18 cellular contexts compared by ENCODE assay signal in the genomic region with DNA sequence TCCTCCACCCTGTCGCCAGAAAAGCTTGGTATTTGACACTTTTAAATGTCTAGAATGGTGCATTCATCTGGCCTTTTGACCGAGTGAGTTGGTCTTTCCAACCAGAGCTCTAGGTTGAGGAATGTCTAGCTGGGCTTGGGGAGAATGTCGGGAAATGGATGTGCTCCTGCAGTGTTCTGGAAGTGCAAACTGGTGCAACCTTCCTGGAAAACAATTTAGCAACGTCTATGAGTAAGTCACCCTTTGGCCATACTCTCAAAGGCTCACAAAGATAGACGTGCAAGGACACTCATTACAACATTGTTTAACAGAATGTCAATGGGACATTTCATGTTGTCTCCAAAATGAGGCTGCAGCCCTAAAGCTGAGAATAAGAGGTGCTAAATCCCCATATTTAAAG. TPM values are rescaled to one million over a fixed set of nuclear protein-coding genes. Genes with fewer than 3 reads are reported as not detected.
DNase-seq lines count a peak whose midpoint lies in the region; ATAC-seq and TF ChIP-seq lines count a peak whose summit lies in the region.
"Had no signal": no experiment of that assay in that cellular context is flagged by ENCODE, and none has a peak within 500 bp of the region (broad histone marks: within the 10 kb centered on the region; RNA-seq: fewer than 3 reads in every experiment).

No MANE protein-coding gene starts in this region.

- H3K9me3 ChIP-seq in GM23248 (ENCODE audit: low read depth) (no peaks in the 10 kb centered on the region), subcutaneous abdominal adipose tissue (ENCODE audit: control insufficient read depth in 5 of 5, low read length in 5 of 5) (no peaks in the 10 kb centered on the region)
- H3K9me3 ChIP-seq: Caco-2 had no signal

- H3K79me2 ChIP-seq in GM23248 (ENCODE audit: insufficient read depth) = no peaks in the 10 kb centered on the region

- DNase-seq in GM23248 = peak; percentile 54
- DNase-seq in amniotic epithelial cell (ENCODE audit: low read depth) = peak; percentile 89
- no peak for DNase-seq in foreskin keratinocyte
- DNase-seq in GDM1 (lab: John Stamatoyannopoulos, UW) = no peak
- DNase-seq in NCI-H510A (lab: John Stamatoyannopoulos, UW) = no peak
- DNase-seq: Caco-2, DMS153, GOT3, KBM-7, NCI-H1048, NCI-H1436 treated with DMSO at 0.1 percent for 48 hours, NCI-H2081 treated with DMSO at 0.1 percent for 48 hours, NCI-H524 had no signal

- no peak overlapping the region; the same call in 1 of the 2 replicates for H2AFZ ChIP-seq in GM23248

- no peak overlapping the region for H3K4me3 ChIP-seq in GM23248
- H3K4me3 ChIP-seq in subcutaneous abdominal adipose tissue (ENCODE audit: low read depth in 1 of 5, low read length in 5 of 5) = no peak overlapping the region

- H3K4me2 ChIP-seq in GM23248 (ENCODE audit: unreplicated experiment) = no peak overlapping the region

- TF ChIP-seq CTCF in foreskin keratinocyte (conservative IDR thresholded peaks at IDR 0.05) = no peak

- H3K27ac ChIP-seq in GM23248 (no peak overlapping the region), foreskin keratinocyte (no peak overlapping the region), subcutaneous abdominal adipose tissue (ENCODE audit: low read depth, low read length) (peak overlapping the region; percentile 64)

- no peaks in the 10 kb centered on the region for H3K27me3 ChIP-seq in GM23248 (replicated peaks; ENCODE audit: insufficient read depth)
- H3K27me3 ChIP-seq in foreskin keratinocyte = no peaks in the 10 kb centered on the region
- H3K27me3 ChIP-seq in subcutaneous abdominal adipose tissue (ENCODE audit: control insufficient read depth in 5 of 5, insufficient read depth in 4 of 5, low read length in 5 of 5) = no peaks in the 10 kb centered on the region

- H3F3A ChIP-seq in GM23248 (ENCODE audit: insufficient read depth) = 0 out of 2 replicates have a peak, but pooled peaks cover 9% of the 10 kb centered on the region

- H3K9ac ChIP-seq in GM23248 (no peak overlapping the region), subcutaneous abdominal adipose tissue (ENCODE audit: low read length in 5 of 5) (peak overlapping the region in 1 of 5 donors; percentile 29)

- 52 to 54% methylated on average over 5 of the region's 5 CpGs for WGBS in GM23248 (ENCODE audit: low coverage in 1 of 2, low lambda C conversion rate in 2 of 2, missing lambda C conversion rate in 2 of 2), 2 experiments

- H3K4me1 ChIP-seq in GM23248 (ENCODE audit: insufficient read depth) = peaks cover 19% of the 10 kb centered on the region
- no peaks in the 10 kb centered on the region for H3K4me1 ChIP-seq in foreskin keratinocyte
- peaks cover 0 to 25% (median 13%) of the 10 kb centered on the region in 5 donors for H3K4me1 ChIP-seq in subcutaneous abdominal adipose tissue (ENCODE audit: control insufficient read depth in 5 of 5, insufficient read depth in 5 of 5, low read length in 5 of 5)

- ATAC-seq in foreskin keratinocyte (peak; percentile 32), GM18502 (IDR thresholded peaks at IDR 0.05; ENCODE audit: poor library complexity, unreplicated experiment) (no peak)
- ATAC-seq: Panc1, Right ventricle myocardium inferior, SK-N-SH treated with all-trans-retinoic acid at 6 μM for 48 hours had no signal

- H3K36me3 ChIP-seq in GM23248 (ENCODE audit: low read depth) (no peaks in the 10 kb centered on the region), subcutaneous abdominal adipose tissue (ENCODE audit: control insufficient read depth in 5 of 5, insufficient read depth in 5 of 5, low read length in 5 of 5) (no peaks in the 10 kb centered on the region)

- no peaks in the 10 kb centered on the region for H3K9me2 ChIP-seq in GM23248 (ENCODE audit: insufficient read depth)

- in situ Hi-C loops in GM23248 (cut with MboI) = no loop called here

- no peaks in the 10 kb centered on the region for H4K20me1 ChIP-seq in GM23248 (ENCODE audit: insufficient read depth)

RNA-seq across cellular contexts. Expression of a gene that starts 12.2 kb away (rescaled TPM):
- 28.6 and 35.9 TPM in 2 replicates for total RNA-seq in GM23248 (2014; rRNA removed; shearing (Covaris generic))
- 24.9 and 26.3 TPM in 2 replicates for polyA plus RNA-seq in GM23248 (2016; fragmentation: Nextera tagmentation; extraction: Ambion mirVana)
- 14.5 and 16.5 TPM in 2 replicates for total RNA-seq in foreskin keratinocyte
- polyA plus RNA-seq in foreskin keratinocyte = 9.2 and 10.4 TPM in 2 replicates

Comparison
In these comparisons a context has a peak if more than half of its experiments do, and no peak if none do; other contexts are left out.
1. DNase-seq: peak in GM23248 (single experiment) and amniotic epithelial cell (single experiment); none in foreskin keratinocyte (0 of 2), GDM1 (single experiment) and NCI-H510A (single experiment).